Comparison of ENCODE assay signal across 1 cellular context in the genomic region with DNA sequence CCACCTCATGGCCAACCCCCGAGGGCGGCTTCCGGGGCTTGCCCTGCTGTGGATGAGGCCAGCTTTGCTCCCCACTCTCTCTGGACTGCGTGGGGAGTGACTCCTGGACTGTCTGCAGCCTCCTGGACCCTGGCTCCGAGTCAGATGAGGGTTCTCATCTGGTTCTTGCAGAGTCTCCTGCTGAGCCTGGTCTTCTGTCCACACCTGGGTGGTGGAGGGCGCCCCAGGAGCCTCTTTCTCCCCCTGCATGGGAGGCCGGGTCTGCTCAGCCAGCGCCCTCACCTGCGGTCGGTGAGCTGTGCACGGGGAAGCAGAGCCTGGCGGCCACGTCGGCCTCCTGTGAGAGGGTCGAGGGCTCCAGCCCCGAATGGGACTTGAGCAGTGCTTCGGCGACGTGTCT.
TF ChIP-seq lines count a peak whose summit lies in the region.

No MANE protein-coding gene starts in this region.

TF ChIP-seq in H1, 55 proteins besides CTCF, POLR2A, EP300 and RAD21 (continued from another document):
- TF ChIP-seq CTBP2 (IDR thresholded peaks at IDR 0.05; ENCODE audit: borderline replicate concordance, insufficient read depth, insufficient read length, low read length) (no peak), NRF1 (IDR thresholded peaks at IDR 0.05; ENCODE audit: low read depth, low read length) (no peak), ASH2L (IDR thresholded peaks at IDR 0.05; ENCODE audit: low read length) (no peak), JUN (IDR thresholded peaks at IDR 0.05; ENCODE audit: low read depth, low read length) (no peak), KDM4A (IDR thresholded peaks at IDR 0.05; ENCODE audit: low read depth, low read length, severe bottlenecking) (no peak), SP1 (IDR thresholded peaks at IDR 0.05; ENCODE audit: low read depth, low read length) (no peak), CBX5 (IDR thresholded peaks at IDR 0.05; ENCODE audit: low read depth, low read length) (no peak), BRCA1 (IDR thresholded peaks at IDR 0.05; ENCODE audit: low read depth, low read length) (no peak), EZH2 (IDR thresholded peaks at IDR 0.05; ENCODE audit: low read depth, low read length, severe bottlenecking) (no peak)
